24 cellular contexts compared by ENCODE assay signal in genomic region chr12:86675197-86675596, GRCh38.
"Had no signal": no experiment of that assay in that cellular context is flagged by ENCODE, and none has a peak within 500 bp of the region (broad histone marks: within the 10 kb centered on the region; RNA-seq: fewer than 3 reads in every experiment).

No MANE protein-coding gene starts in this region.

- ATAC-seq: effector memory CD8-positive, alpha-beta T cell; gastroesophageal sphincter; left colon; left ventricle myocardium superior; stimulated activated effector memory CD8-positive, alpha-beta T cell treated with anti-CD3 and anti-CD28 coated beads, Interleukin-12 subunit alpha, Interleukin-12 subunit beta, amount 100 ng/mL, for 72 hours; stimulated activated naive CD8-positive, alpha-beta T cell treated with anti-CD3 and anti-CD28 coated beads, Interleukin-15, Interleukin-2, amounts not matched to agents 100 U/mL and 50 U/mL, for 24 hours had no signal

- H3K27me3 ChIP-seq: esophagus squamous epithelium, gastroesophageal sphincter, hepatocyte, neutrophil, right atrium auricular region, sigmoid colon, suprapubic skin, thyroid gland, uterus had no signal

- H3K4me2 ChIP-seq: hepatocyte had no signal

- H3K36me3 ChIP-seq: esophagus squamous epithelium, gastroesophageal sphincter, neutrophil, right atrium auricular region, sigmoid colon, suprapubic skin, thyroid gland, uterus had no signal

- H3K4me3 ChIP-seq: esophagus squamous epithelium, gastroesophageal sphincter, hepatocyte, lung, right atrium auricular region, sigmoid colon, skin epidermis, suprapubic skin, thyroid gland, uterus had no signal

- H3K36me3 Mint-ChIP-seq: naive B cell; stimulated activated effector memory CD8-positive, alpha-beta T cell treated with anti-CD3 and anti-CD28 coated beads, Interleukin-12 subunit alpha, Interleukin-12 subunit beta, amount 100 ng/mL, for 72 hours; type B pancreatic cell had no signal

- DNase-seq: effector memory CD8-positive, alpha-beta T cell; esophagus squamous epithelium; foreskin fibroblast; left colon; left ventricle myocardium superior; mesendoderm; naive B cell; sigmoid colon; stimulated activated CD4-positive, alpha-beta T cell treated with anti-CD3 and anti-CD28 coated beads, Interleukin-4, amount 100 ng/mL, for 1 hour; stimulated activated CD8-positive, alpha-beta memory T cell treated with anti-CD3 and anti-CD28 coated beads, Interleukin-4, amount 100 ng/mL, for 48 hours; stimulated activated naive CD8-positive, alpha-beta T cell treated with anti-CD3 and anti-CD28 coated beads, Interleukin-15, Interleukin-2, amounts not matched to agents 100 U/mL and 50 U/mL, for 24 hours; thyroid gland; uterus had no signal

- H3K4me1 Mint-ChIP-seq: naive B cell; nephron; stimulated activated effector memory CD8-positive, alpha-beta T cell treated with anti-CD3 and anti-CD28 coated beads, Interleukin-12 subunit alpha, Interleukin-12 subunit beta, amount 100 ng/mL, for 72 hours had no signal

- H2AFZ ChIP-seq: hepatocyte had no signal

- H3K4me1 ChIP-seq: esophagus squamous epithelium, gastroesophageal sphincter, right atrium auricular region, sigmoid colon, suprapubic skin, thyroid gland, uterus had no signal

- H3K79me2 ChIP-seq: hepatocyte had no signal

- H3K27me3 Mint-ChIP-seq: dendritic cell treated with granulocyte-macrophage colony-stimulating factor and Interleukin-4, amounts not matched to agents 40 ng/mL and 50 ng/mL, for 4 days; effector memory CD8-positive, alpha-beta T cell; naive B cell; type B pancreatic cell had no signal

- H3K27ac ChIP-seq: esophagus squamous epithelium, gastroesophageal sphincter, hepatocyte, neutrophil, right atrium auricular region, sigmoid colon, skin epidermis, suprapubic skin, thyroid gland, uterus had no signal

- H3K4me3 Mint-ChIP-seq: dendritic cell treated with granulocyte-macrophage colony-stimulating factor and Interleukin-4, amounts not matched to agents 40 ng/mL and 50 ng/mL, for 4 days; effector memory CD8-positive, alpha-beta T cell; naive B cell; nephron; stimulated activated effector memory CD8-positive, alpha-beta T cell treated with anti-CD3 and anti-CD28 coated beads, Interleukin-12 subunit alpha, Interleukin-12 subunit beta, amount 100 ng/mL, for 72 hours; type B pancreatic cell had no signal

- H3K9me3 Mint-ChIP-seq: type B pancreatic cell had no signal

- H3K9me3 ChIP-seq: esophagus squamous epithelium, gastroesophageal sphincter, neutrophil, right atrium auricular region, sigmoid colon, suprapubic skin, thyroid gland, uterus had no signal

- H3K27ac Mint-ChIP-seq: dendritic cell treated with granulocyte-macrophage colony-stimulating factor and Interleukin-4, amounts not matched to agents 40 ng/mL and 50 ng/mL, for 4 days; effector memory CD8-positive, alpha-beta T cell; naive B cell; nephron; stimulated activated effector memory CD8-positive, alpha-beta T cell treated with anti-CD3 and anti-CD28 coated beads, Interleukin-12 subunit alpha, Interleukin-12 subunit beta, amount 100 ng/mL, for 72 hours; type B pancreatic cell had no signal
